13 cellular contexts compared by ENCODE assay signal in genomic region chr19:36149673-36150406, GRCh38. TPM values are rescaled to one million over a fixed set of nuclear protein-coding genes. Genes with fewer than 3 reads are reported as not detected.
DNase-seq lines count a peak whose midpoint lies in the region; ATAC-seq and TF ChIP-seq lines count a peak whose summit lies in the region.
"Had no signal": no experiment of that assay in that cellular context is flagged by ENCODE, and none has a peak within 500 bp of the region (broad histone marks: within the 10 kb centered on the region; RNA-seq: fewer than 3 reads in every experiment).

No MANE protein-coding gene starts in this region.

- peaks cover 0 to 6% (median 5%) of the 10 kb centered on the region in 4 donors for H3K4me1 Mint-ChIP-seq in CD4-positive, CD25-positive, alpha-beta regulatory T cell
- H3K4me1 Mint-ChIP-seq in activated naive CD8-positive, alpha-beta T cell treated with anti-CD3 and anti-CD28 coated beads for 36 hours: no peaks in the 10 kb centered on the region

- H3K27ac ChIP-seq in CD4-positive, CD25-positive, alpha-beta regulatory T cell (ENCODE audit: insufficient read depth, low read length, poor library complexity, severe bottlenecking): no peak overlapping the region

- no peak for DNase-seq in CD4-positive, CD25-positive, alpha-beta regulatory T cell
- DNase-seq in activated naive CD8-positive, alpha-beta T cell treated with anti-CD3 and anti-CD28 coated beads for 36 hours: no peak
- peak; percentile 53 for DNase-seq in left ventricle myocardium superior
- no peak for DNase-seq in NCI-H1092 (lab: John Stamatoyannopoulos, UW)
- DNase-seq in foreskin fibroblast: no peak
- no peak for DNase-seq in AG08395 (ENCODE audit: low spot score)
- DNase-seq: activated CD4-positive, CD25-positive, alpha-beta regulatory T cell treated with anti-CD3 and anti-CD28 coated beads, Interleukin-2, amount 50 U/mL, for 72 hours; activated T-cell treated with anti-CD3 and anti-CD28 coated beads for 4 hours; DMS 273 treated with DMSO at 0.1 percent for 48 hours; foreskin melanocyte; NCI-H1048; NCI-H446 treated with DMSO at 0.1 percent for 48 hours had no signal

- peaks cover 39% of the 10 kb centered on the region for H3K36me3 Mint-ChIP-seq in CD4-positive, CD25-positive, alpha-beta regulatory T cell
- H3K36me3 Mint-ChIP-seq in activated naive CD8-positive, alpha-beta T cell treated with anti-CD3 and anti-CD28 coated beads for 36 hours: peaks cover 28% of the 10 kb centered on the region

- no peaks in the 10 kb centered on the region for H3K27me3 Mint-ChIP-seq in CD4-positive, CD25-positive, alpha-beta regulatory T cell
- no peaks in the 10 kb centered on the region for H3K27me3 Mint-ChIP-seq in activated naive CD8-positive, alpha-beta T cell treated with anti-CD3 and anti-CD28 coated beads for 36 hours

- peaks cover 51% of the 10 kb centered on the region for H3K36me3 ChIP-seq in CD4-positive, CD25-positive, alpha-beta regulatory T cell (ENCODE audit: control insufficient read depth, insufficient read depth, low read length)

- no peak overlapping the region for H3K4me3 ChIP-seq in CD4-positive, CD25-positive, alpha-beta regulatory T cell (ENCODE audit: low read depth, low read length)
- no peak overlapping the region for H3K4me3 ChIP-seq in foreskin fibroblast (ENCODE audit: low read depth in 1 of 2, low read length in 2 of 2)

- no peak for ATAC-seq in CD4-positive, CD25-positive, alpha-beta regulatory T cell (ENCODE audit: low read depth in 2 of 2)
- ATAC-seq in left ventricle myocardium superior: peak; percentile 9

- H3K4me3 Mint-ChIP-seq in CD4-positive, CD25-positive, alpha-beta regulatory T cell: no peak overlapping the region
- no peak overlapping the region for H3K4me3 Mint-ChIP-seq in activated naive CD8-positive, alpha-beta T cell treated with anti-CD3 and anti-CD28 coated beads for 36 hours

- no peaks in the 10 kb centered on the region for H3K9me3 ChIP-seq in CD4-positive, CD25-positive, alpha-beta regulatory T cell (ENCODE audit: control insufficient read depth in 2 of 2, low read length in 2 of 2)

- H3K27ac Mint-ChIP-seq in CD4-positive, CD25-positive, alpha-beta regulatory T cell: peak overlapping the region; percentile 20 to 70 (median 38)
- peak overlapping the region; percentile 25 for H3K27ac Mint-ChIP-seq in activated naive CD8-positive, alpha-beta T cell treated with anti-CD3 and anti-CD28 coated beads for 36 hours

- H3K4me1 ChIP-seq in CD4-positive, CD25-positive, alpha-beta regulatory T cell (ENCODE audit: control insufficient read depth, insufficient read depth, low read length, poor library complexity, severe bottlenecking): no peaks in the 10 kb centered on the region

- H3K9me3 Mint-ChIP-seq in CD4-positive, CD25-positive, alpha-beta regulatory T cell: peaks cover 0 to under 1% (median 0%) of the 10 kb centered on the region in 7 donors
- H3K9me3 Mint-ChIP-seq in activated naive CD8-positive, alpha-beta T cell treated with anti-CD3 and anti-CD28 coated beads for 36 hours: no peaks in the 10 kb centered on the region

- no peaks in the 10 kb centered on the region for H3K27me3 ChIP-seq in CD4-positive, CD25-positive, alpha-beta regulatory T cell (ENCODE audit: control insufficient read depth, insufficient read depth, low read length)

- intact Hi-C loops in left ventricle myocardium superior (cut with micrococcal nuclease): no loop called here

- TF ChIP-seq CTCF in foreskin fibroblast (IDR thresholded peaks at IDR 0.05; ENCODE audit: low read depth, low read length): no peak

RNA-seq across cellular contexts. Expression of gene COX7A1, which starts 2.4 kb away (rescaled TPM):
- not detected for total RNA-seq in CD4-positive, CD25-positive, alpha-beta regulatory T cell
- not detected for polyA plus RNA-seq in CD4-positive, CD25-positive, alpha-beta regulatory T cell
- total RNA-seq in activated naive CD8-positive, alpha-beta T cell treated with anti-CD3 and anti-CD28 coated beads for 36 hours: not detected
- 3,262 TPM for total RNA-seq in left ventricle myocardium superior
- total RNA-seq: myocyte had no signal

RNA-seq across cellular contexts. Expression of gene CAPNS1, which starts 10.0 kb away (rescaled TPM):
- 262 TPM for total RNA-seq in CD4-positive, CD25-positive, alpha-beta regulatory T cell
- 100 to 1,000 TPM; 105 to 185 (median 140) TPM for polyA plus RNA-seq in CD4-positive, CD25-positive, alpha-beta regulatory T cell
- total RNA-seq in activated naive CD8-positive, alpha-beta T cell treated with anti-CD3 and anti-CD28 coated beads for 36 hours: 100 to 1,000 TPM; 292 to 307 TPM
- 838 TPM for total RNA-seq in left ventricle myocardium superior

RNA-seq across cellular contexts. Expression of gene TBCB, which starts 34.6 kb away (rescaled TPM):
- total RNA-seq in CD4-positive, CD25-positive, alpha-beta regulatory T cell: 129 TPM
- 100 to 1,000 TPM; 235 to 346 (median 289) TPM for polyA plus RNA-seq in CD4-positive, CD25-positive, alpha-beta regulatory T cell
- 10 to 100 TPM; 89.2 to 91.1 TPM for total RNA-seq in activated naive CD8-positive, alpha-beta T cell treated with anti-CD3 and anti-CD28 coated beads for 36 hours
- total RNA-seq in left ventricle myocardium superior: 93.7 TPM

RNA-seq across cellular contexts. Expression of gene POLR2I, which starts 35.2 kb away (rescaled TPM):
- total RNA-seq in CD4-positive, CD25-positive, alpha-beta regulatory T cell: 29.4 TPM
- 100 to 1,000 TPM; 128 to 185 (median 160) TPM for polyA plus RNA-seq in CD4-positive, CD25-positive, alpha-beta regulatory T cell
- total RNA-seq in activated naive CD8-positive, alpha-beta T cell treated with anti-CD3 and anti-CD28 coated beads for 36 hours: 10 to 100 TPM; 93.4 to 94.0 TPM
- total RNA-seq in left ventricle myocardium superior: 157 TPM

RNA-seq across cellular contexts. Expression of gene OVOL3, which starts 38.9 kb away (rescaled TPM):
- total RNA-seq in CD4-positive, CD25-positive, alpha-beta regulatory T cell: not detected
- polyA plus RNA-seq in CD4-positive, CD25-positive, alpha-beta regulatory T cell: not detected
- total RNA-seq in activated naive CD8-positive, alpha-beta T cell treated with anti-CD3 and anti-CD28 coated beads for 36 hours: not detected
- not detected for total RNA-seq in left ventricle myocardium superior
- total RNA-seq: myocyte had no signal

Comparison
In these comparisons a context has a peak if more than half of its experiments do, and no peak if none do; other contexts are left out.
1. RNA of gene COX7A1, which starts 2.4 kb away (total RNA-seq): 3,262 TPM in left ventricle myocardium superior (single experiment); not detected in CD4-positive, CD25-positive, alpha-beta regulatory T cell (single experiment) and not detected in activated naive CD8-positive, alpha-beta T cell treated with anti-CD3 and anti-CD28 coated beads for 36 hours; every median in the first group is over 1,000 times any median in the second.